In genomic region chr15:98397411-98397810, GRCh38 we compare ENCODE assay signal across 31 cellular contexts.
"Had no signal": no experiment of that assay in that cellular context is flagged by ENCODE, and none has a peak within 500 bp of the region (broad histone marks: within the 10 kb centered on the region; RNA-seq: fewer than 3 reads in every experiment).

No MANE protein-coding gene starts in this region.

- H3K36me3 ChIP-seq: brain microvascular endothelial cell, esophagus squamous epithelium, heart right ventricle, right lobe of liver, transverse colon, uterus, WERI-Rb-1 had no signal

- H3K27ac ChIP-seq: brain microvascular endothelial cell, esophagus squamous epithelium, heart right ventricle, right lobe of liver, skin epidermis, testis, transverse colon, uterus, WERI-Rb-1 had no signal

- ATAC-seq: activated CD4-positive, CD25-positive, alpha-beta regulatory T cell treated with anti-CD3 and anti-CD28 coated beads, Interleukin-2, amount 50 U/mL, for 24 hours; naive thymus-derived CD8-positive, alpha-beta T cell; right lobe of liver; stimulated activated naive CD8-positive, alpha-beta T cell treated with anti-CD3 and anti-CD28 coated beads, Interleukin-15, Interleukin-2, amounts not matched to agents 100 U/mL and 50 U/mL, for 24 hours had no signal

- H3K4me1 Mint-ChIP-seq: activated CD4-positive, alpha-beta T cell treated with anti-CD3 and anti-CD28 coated beads, Interleukin-2, amount 10 ng/mL, durations not matched to agents 24 days and 14 days; activated naive CD8-positive, alpha-beta T cell treated with anti-CD3 and anti-CD28 coated beads, Interleukin-2, amount 10 ng/mL, durations not matched to agents 7 days and 5 days; mesothelial cell of epicardium; naive thymus-derived CD8-positive, alpha-beta T cell had no signal

- H3K27ac Mint-ChIP-seq: activated CD4-positive, alpha-beta memory T cell treated with anti-CD3 and anti-CD28 coated beads for 36 hours; activated CD4-positive, alpha-beta T cell treated with anti-CD3 and anti-CD28 coated beads, Interleukin-2, amount 10 ng/mL, durations not matched to agents 24 days and 14 days; activated naive CD4-positive, alpha-beta T cell treated with anti-CD3 and anti-CD28 coated beads for 36 hours; activated naive CD8-positive, alpha-beta T cell treated with anti-CD3 and anti-CD28 coated beads, Interleukin-2, amount 10 ng/mL, durations not matched to agents 7 days and 5 days; activated T-helper 1 cell treated with anti-CD3 and anti-CD28 coated beads, Interleukin-12 subunit alpha, Interleukin-12 subunit beta, Interleukin-2, Interleukin-4 antibody, amounts not matched to agents 30 ng/mL and 10 ng/mL and 1 ng/mL, durations not matched to agents 14 hours and 24 hours and 36 hours; dendritic cell treated with granulocyte-macrophage colony-stimulating factor and Interleukin-4, amounts not matched to agents 40 ng/mL and 50 ng/mL, for 4 days; mesothelial cell of epicardium; naive thymus-derived CD8-positive, alpha-beta T cell; T-helper 1 cell treated with Interleukin-12 subunit alpha and Interleukin-12 subunit beta and Interleukin-4 antibody, amounts not matched to agents 30 μg/mL and 1 μg/mL, for 36 hours had no signal

- H3K4me1 ChIP-seq: esophagus squamous epithelium, heart right ventricle, right lobe of liver, testis, uterus had no signal

- H3K27me3 ChIP-seq: brain microvascular endothelial cell, right lobe of liver, testis, transverse colon, uterus had no signal

- H3K36me3 Mint-ChIP-seq: activated CD4-positive, alpha-beta memory T cell treated with anti-CD3 and anti-CD28 coated beads for 36 hours; activated naive CD8-positive, alpha-beta T cell treated with anti-CD3 and anti-CD28 coated beads, Interleukin-2, amount 10 ng/mL, durations not matched to agents 7 days and 5 days; mesothelial cell of epicardium; naive thymus-derived CD8-positive, alpha-beta T cell had no signal

- H3K9me3 ChIP-seq: esophagus squamous epithelium, heart right ventricle, right lobe of liver, testis, transverse colon, uterus had no signal

- H3K9me3 Mint-ChIP-seq: activated CD4-positive, alpha-beta memory T cell treated with anti-CD3 and anti-CD28 coated beads for 36 hours; activated CD4-positive, alpha-beta T cell treated with anti-CD3 and anti-CD28 coated beads, Interleukin-2, amount 10 ng/mL, durations not matched to agents 24 days and 14 days; activated naive CD4-positive, alpha-beta T cell treated with anti-CD3 and anti-CD28 coated beads for 36 hours; activated naive CD8-positive, alpha-beta T cell treated with anti-CD3 and anti-CD28 coated beads, Interleukin-2, amount 10 ng/mL, durations not matched to agents 7 days and 5 days; activated T-helper 1 cell treated with anti-CD3 and anti-CD28 coated beads, Interleukin-12 subunit alpha, Interleukin-12 subunit beta, Interleukin-2, Interleukin-4 antibody, amounts not matched to agents 30 ng/mL and 10 ng/mL and 1 ng/mL, durations not matched to agents 14 hours and 24 hours and 36 hours; dendritic cell treated with granulocyte-macrophage colony-stimulating factor and Interleukin-4, amounts not matched to agents 40 ng/mL and 50 ng/mL, for 4 days; mesothelial cell of epicardium; naive thymus-derived CD8-positive, alpha-beta T cell; T-helper 1 cell treated with Interleukin-12 subunit alpha and Interleukin-12 subunit beta and Interleukin-4 antibody, amounts not matched to agents 30 μg/mL and 1 μg/mL, for 36 hours had no signal

- H3K27me3 Mint-ChIP-seq: dendritic cell treated with granulocyte-macrophage colony-stimulating factor and Interleukin-4, amounts not matched to agents 40 ng/mL and 50 ng/mL, for 4 days had no signal

- DNase-seq: activated CD4-positive, alpha-beta memory T cell treated with anti-CD3 and anti-CD28 coated beads for 36 hours; activated CD4-positive, alpha-beta T cell treated with anti-CD3 and anti-CD28 coated beads, Interleukin-2, amount 10 ng/mL, durations not matched to agents 24 days and 14 days; activated CD8-positive, alpha-beta memory T cell treated with anti-CD3 and anti-CD28 coated beads, Interleukin-2, amount 50 U/mL, for 4 hours; activated effector memory CD4-positive, alpha-beta T cell treated with anti-CD3 and anti-CD28 coated beads, Interleukin-2, amount 50 U/mL, for 16 hours; activated naive CD4-positive, alpha-beta T cell treated with anti-CD3 and anti-CD28 coated beads for 36 hours; activated naive CD8-positive, alpha-beta T cell treated with anti-CD3 and anti-CD28 coated beads, Interleukin-2, amount 10 ng/mL, durations not matched to agents 7 days and 5 days; activated T-cell treated with anti-CD3 and anti-CD28 coated beads, Interleukin-2, amount 50 U/mL, for 1 hour; amniotic stem cell; brain microvascular endothelial cell; caudate nucleus; effector CD4-positive, alpha-beta T cell; esophagus squamous epithelium; foreskin melanocyte; naive thymus-derived CD8-positive, alpha-beta T cell; right lobe of liver; stimulated activated CD4-positive, alpha-beta T cell treated with anti-CD3 and anti-CD28 coated beads, Interleukin-12 subunit alpha, Interleukin-12 subunit beta, amount 100 ng/mL, for 4 hours; stimulated activated CD4-positive, alpha-beta T cell treated with anti-CD3 and anti-CD28 coated beads, Interleukin-4, amount 100 ng/mL, for 1 hour; stimulated activated naive CD8-positive, alpha-beta T cell treated with anti-CD3 and anti-CD28 coated beads, Interleukin-15, Interleukin-2, amounts not matched to agents 100 U/mL and 50 U/mL, for 24 hours; SW 1271; T-helper 9 cell; testis; transverse colon; uterus; WERI-Rb-1 had no signal

- H3K4me3 Mint-ChIP-seq: activated CD4-positive, alpha-beta memory T cell treated with anti-CD3 and anti-CD28 coated beads for 36 hours; activated CD4-positive, alpha-beta T cell treated with anti-CD3 and anti-CD28 coated beads, Interleukin-2, amount 10 ng/mL, durations not matched to agents 24 days and 14 days; activated naive CD4-positive, alpha-beta T cell treated with anti-CD3 and anti-CD28 coated beads for 36 hours; activated naive CD8-positive, alpha-beta T cell treated with anti-CD3 and anti-CD28 coated beads, Interleukin-2, amount 10 ng/mL, durations not matched to agents 7 days and 5 days; activated T-helper 1 cell treated with anti-CD3 and anti-CD28 coated beads, Interleukin-12 subunit alpha, Interleukin-12 subunit beta, Interleukin-2, Interleukin-4 antibody, amounts not matched to agents 30 ng/mL and 10 ng/mL and 1 ng/mL, durations not matched to agents 14 hours and 24 hours and 36 hours; dendritic cell treated with granulocyte-macrophage colony-stimulating factor and Interleukin-4, amounts not matched to agents 40 ng/mL and 50 ng/mL, for 4 days; mesothelial cell of epicardium; naive thymus-derived CD8-positive, alpha-beta T cell; T-helper 1 cell treated with Interleukin-12 subunit alpha and Interleukin-12 subunit beta and Interleukin-4 antibody, amounts not matched to agents 30 μg/mL and 1 μg/mL, for 36 hours had no signal

- H3K4me3 ChIP-seq: esophagus squamous epithelium, heart right ventricle, right lobe of liver, skin epidermis, testis, transverse colon, uterus had no signal
